In genomic region chr12:110372056-110372425, GRCh38 we compare ENCODE assay signal across 1 cellular context.
TF ChIP-seq lines count a peak whose summit lies in the region.

No MANE protein-coding gene starts in this region.

TF ChIP-seq in HepG2, 621 proteins besides CTCF, POLR2A, EP300 and RAD21:
- TF ChIP-seq AGO2 (optimal IDR thresholded peaks at IDR 0.05; ENCODE audit: low read depth, low read length) (peak; percentile 78), ZNF761 (CRISPR knock-in tag; conservative IDR thresholded peaks at IDR 0.05) (no peak)
